In genomic region chrX:70402721-70403120, GRCh38 we compare ENCODE assay signal across 31 cellular contexts. TPM values are rescaled to one million over a fixed set of nuclear protein-coding genes. Genes with fewer than 3 reads are reported as not detected.
"Had no signal": no experiment of that assay in that cellular context is flagged by ENCODE, and none has a peak within 500 bp of the region (broad histone marks: within the 10 kb centered on the region; RNA-seq: fewer than 3 reads in every experiment).

No MANE protein-coding gene starts in this region.

- H3K27ac Mint-ChIP-seq: activated CD4-positive, alpha-beta T cell treated with anti-CD3 and anti-CD28 coated beads, Interleukin-2, amount 10 ng/mL, durations not matched to agents 24 days and 14 days; activated CD8-positive, alpha-beta T cell treated with anti-CD3 and anti-CD28 coated beads for 36 hours; activated naive CD8-positive, alpha-beta T cell treated with anti-CD3 and anti-CD28 coated beads for 36 hours; activated T-cell treated with anti-CD3 and anti-CD28 coated beads, Interleukin-2, amount 50 U/mL, for 72 hours; activated T-helper 17 cell treated with anti-CD3 and anti-CD28 coated beads, Interleukin-2, amount 50 U/mL, for 72 hours; T-helper 1 cell treated with Interleukin-12 subunit alpha and Interleukin-12 subunit beta and Interleukin-4 antibody, amounts not matched to agents 30 μg/mL and 1 μg/mL, for 36 hours; T-helper 2 cell treated with Interferon-gamma antibody and Interleukin-4, amounts not matched to agents 5 μg/mL and 100 μg/mL, for 36 hours had no signal

- H3K36me3 ChIP-seq: MG63 had no signal

- DNase-seq: activated CD4-positive, alpha-beta T cell treated with anti-CD3 and anti-CD28 coated beads, Interleukin-2, amount 10 ng/mL, durations not matched to agents 24 days and 14 days; activated CD4-positive, alpha-beta T cell treated with anti-CD3 and anti-CD28 coated beads, Interleukin-2, amount 50 U/mL, for 4 hours; activated CD8-positive, alpha-beta T cell treated with anti-CD3 and anti-CD28 coated beads for 36 hours; activated effector memory CD4-positive, alpha-beta T cell treated with anti-CD3 and anti-CD28 coated beads, Interleukin-2, amount 50 U/mL, for 16 hours; activated naive CD4-positive, alpha-beta T cell; activated naive CD4-positive, alpha-beta T cell treated with anti-CD3 and anti-CD28 coated beads, Interleukin-2, amount 50 U/mL, for 16 hours; activated naive CD8-positive, alpha-beta T cell treated with anti-CD3 and anti-CD28 coated beads for 36 hours; activated T-cell treated with anti-CD3 and anti-CD28 coated beads, Interleukin-2, amount 50 U/mL, for 1 hour; activated T-cell treated with anti-CD3 and anti-CD28 coated beads, Interleukin-2, amount 50 U/mL, for 72 hours; amniotic stem cell; aorta; caudate nucleus; cerebellar nuclear complex; Karpas-422; KBM-7; MG63; NCI-H1048; NCI-H1105 treated with DMSO at 0.1 percent for 48 hours; NCI-H1436; NCI-H1694; NCI-H2029; NCI-H345; NCI-H524 treated with DMSO at 0.1 percent for 48 hours had no signal

- H3K4me3 Mint-ChIP-seq: activated CD4-positive, alpha-beta T cell treated with anti-CD3 and anti-CD28 coated beads, Interleukin-2, amount 10 ng/mL, durations not matched to agents 24 days and 14 days; activated CD8-positive, alpha-beta T cell treated with anti-CD3 and anti-CD28 coated beads for 36 hours; activated naive CD8-positive, alpha-beta T cell treated with anti-CD3 and anti-CD28 coated beads for 36 hours; activated T-cell treated with anti-CD3 and anti-CD28 coated beads, Interleukin-2, amount 50 U/mL, for 72 hours; activated T-helper 17 cell treated with anti-CD3 and anti-CD28 coated beads, Interleukin-2, amount 50 U/mL, for 72 hours; T-helper 1 cell treated with Interleukin-12 subunit alpha and Interleukin-12 subunit beta and Interleukin-4 antibody, amounts not matched to agents 30 μg/mL and 1 μg/mL, for 36 hours; T-helper 2 cell treated with Interferon-gamma antibody and Interleukin-4, amounts not matched to agents 5 μg/mL and 100 μg/mL, for 36 hours had no signal

- H3K4me1 Mint-ChIP-seq: activated T-helper 17 cell treated with anti-CD3 and anti-CD28 coated beads, Interleukin-2, amount 50 U/mL, for 72 hours had no signal

- ATAC-seq: activated CD8-positive, alpha-beta T cell treated with anti-CD3 and anti-CD28 coated beads for 36 hours; activated T-cell treated with anti-CD3 and anti-CD28 coated beads, Interleukin-2, amount 50 U/mL, for 72 hours; activated T-helper 17 cell treated with anti-CD3 and anti-CD28 coated beads, Interleukin-2, amount 50 U/mL, for 72 hours; Panc1; Right ventricle myocardium inferior had no signal

- H3K9me3 Mint-ChIP-seq: activated CD4-positive, alpha-beta T cell treated with anti-CD3 and anti-CD28 coated beads, Interleukin-2, amount 10 ng/mL, durations not matched to agents 24 days and 14 days; activated CD8-positive, alpha-beta T cell treated with anti-CD3 and anti-CD28 coated beads for 36 hours; activated naive CD8-positive, alpha-beta T cell treated with anti-CD3 and anti-CD28 coated beads for 36 hours; activated T-cell treated with anti-CD3 and anti-CD28 coated beads, Interleukin-2, amount 50 U/mL, for 72 hours; activated T-helper 17 cell treated with anti-CD3 and anti-CD28 coated beads, Interleukin-2, amount 50 U/mL, for 72 hours; T-helper 1 cell treated with Interleukin-12 subunit alpha and Interleukin-12 subunit beta and Interleukin-4 antibody, amounts not matched to agents 30 μg/mL and 1 μg/mL, for 36 hours; T-helper 2 cell treated with Interferon-gamma antibody and Interleukin-4, amounts not matched to agents 5 μg/mL and 100 μg/mL, for 36 hours had no signal

- H3K27me3 ChIP-seq: MG63 had no signal

- H3K27me3 Mint-ChIP-seq: activated CD4-positive, alpha-beta T cell treated with anti-CD3 and anti-CD28 coated beads, Interleukin-2, amount 10 ng/mL, durations not matched to agents 24 days and 14 days; activated CD8-positive, alpha-beta T cell treated with anti-CD3 and anti-CD28 coated beads for 36 hours; activated naive CD8-positive, alpha-beta T cell treated with anti-CD3 and anti-CD28 coated beads for 36 hours; activated T-helper 17 cell treated with anti-CD3 and anti-CD28 coated beads, Interleukin-2, amount 50 U/mL, for 72 hours had no signal

- H3K4me3 ChIP-seq: MG63 had no signal

- H3K9me3 ChIP-seq: MG63 had no signal

RNA-seq across cellular contexts. Expression of gene GDPD2, which starts 20.4 kb away (rescaled TPM):
- total RNA-seq: activated CD8-positive, alpha-beta memory T cell treated with anti-CD3 and anti-CD28 coated beads for 36 hours; activated CD8-positive, alpha-beta T cell treated with anti-CD3 and anti-CD28 coated beads for 36 hours; activated naive CD8-positive, alpha-beta T cell treated with anti-CD3 and anti-CD28 coated beads for 36 hours; aorta; NCI-H460; Right ventricle myocardium inferior; RPMI7951 had no signal
